11 cellular contexts compared by ENCODE assay signal in genomic region chr15:74265046-74265639, GRCh38. TPM values are rescaled to one million over a fixed set of nuclear protein-coding genes. Genes with fewer than 3 reads are reported as not detected.
A peak's percentile ranks its signal among the peaks of the same experiment; 100 is the strongest.
DNase-seq lines count a peak whose midpoint lies in the region; ATAC-seq and TF ChIP-seq lines count a peak whose summit lies in the region.
"Had no signal": no experiment of that assay in that cellular context is flagged by ENCODE, and none has a peak within 500 bp of the region (broad histone marks: within the 10 kb centered on the region; RNA-seq: fewer than 3 reads in every experiment).

No MANE protein-coding gene starts in this region.

- peaks cover 17% of the 10 kb centered on the region for H3K4me1 Mint-ChIP-seq in WTC11
- H3K4me1 Mint-ChIP-seq in glutamatergic neuron (ENCODE audit: low read depth, unreplicated experiment): peaks cover 15% of the 10 kb centered on the region
- H3K4me1 Mint-ChIP-seq in HFFc6 (ENCODE audit: low read depth): no peaks in the 10 kb centered on the region

- peaks cover 4% of the 10 kb centered on the region; the same call in 1 of the 2 replicates for H3K27me3 Mint-ChIP-seq in WTC11 (ENCODE audit: low read depth)
- H3K27me3 Mint-ChIP-seq in glutamatergic neuron (ENCODE audit: unreplicated experiment): peaks cover 9% of the 10 kb centered on the region
- H3K27me3 Mint-ChIP-seq in HFFc6 (ENCODE audit: insufficient read depth): peaks cover 56% of the 10 kb centered on the region

- POLR2A ChIA-PET in WTC11 (lab: Charles Lee): interaction anchor here (0.9 to 1.1 kb wide), 2 partner anchors 26 to 56 kb away, joined by 3 to 4 read pairs; no protein-coding TSS in a partner anchor

- CTCF ChIA-PET in WTC11 (lab: Charles Lee): interaction anchor here (1.2 to 3.8 kb wide), 14 partner anchors 10 to 211 kb away, joined by 4 to 41 read pairs (median 6); partner anchors contain the start of gene STRA6

- peak; percentile 65 for ATAC-seq in WTC11

- TF ChIP-seq CTCF in AG10803 (conservative IDR thresholded peaks at IDR 0.05; ENCODE audit: low read length) (no peak), GM20000 (IDR thresholded peaks at IDR 0.05; ENCODE audit: extremely low read depth, missing control alignments) (no peak), WTC11 (IDR thresholded peaks at IDR 0.05) (no peak), glutamatergic neuron (IDR thresholded peaks at IDR 0.05; ENCODE audit: partially characterized antibody, unreplicated experiment) (no peak), HFFc6 (IDR thresholded peaks at IDR 0.05) (no peak)

- H3K36me3 Mint-ChIP-seq in WTC11 (no peaks in the 10 kb centered on the region), glutamatergic neuron (ENCODE audit: unreplicated experiment) (peaks cover 4% of the 10 kb centered on the region), HFFc6 (ENCODE audit: low read depth) (no peaks in the 10 kb centered on the region)

- no peak overlapping the region for H3K4me3 Mint-ChIP-seq in WTC11
- H3K4me3 Mint-ChIP-seq in glutamatergic neuron (ENCODE audit: unreplicated experiment): peak overlapping the region; percentile 72
- no peak overlapping the region for H3K4me3 Mint-ChIP-seq in HFFc6

- H3K9me3 Mint-ChIP-seq in WTC11: no peaks in the 10 kb centered on the region
- peaks cover 9% of the 10 kb centered on the region for H3K9me3 Mint-ChIP-seq in glutamatergic neuron (ENCODE audit: unreplicated experiment)
- no peaks in the 10 kb centered on the region for H3K9me3 Mint-ChIP-seq in HFFc6

- DNase-seq in AG10803 (ENCODE audit: low read depth) (peak; percentile 7), GM20000 (ENCODE audit: low spot score) (peak; percentile 39), WTC11 (ENCODE audit: low spot score) (peak; percentile 86), glutamatergic neuron (no peak), NCI-H1694 treated with DMSO at 0.1 percent for 48 hours (lab: John Stamatoyannopoulos, UW) (no peak), SW 1271 (lab: John Stamatoyannopoulos, UW) (no peak), HFFc6 (no peak), SIG-M5 treated with dmso at 0.1 percent for 504 hours (lab: John Stamatoyannopoulos, UW; ENCODE audit: unreplicated experiment) (no peak)
- DNase-seq: activated CD4-positive, CD25-positive, alpha-beta regulatory T cell; NCI-H69; pancreas had no signal

- H3K27ac Mint-ChIP-seq in WTC11 (no peak overlapping the region), glutamatergic neuron (ENCODE audit: unreplicated experiment) (no peak overlapping the region), HFFc6 (no peak overlapping the region)

- H3K4me3 ChIP-seq in AG10803 (ENCODE audit: low read length): no peak overlapping the region
- H3K4me3 ChIP-seq: pancreas had no signal

TF ChIP-seq in WTC11, 78 proteins besides CTCF, POLR2A, EP300 and RAD21 (continues in another document):
- peak; percentile 86; the same call in 1 of the 2 replicates for TF ChIP-seq FOXP4 (CRISPR knock-in tag; IDR thresholded peaks at IDR 0.05)
- no peak for TF ChIP-seq RORB (CRISPR knock-in tag; IDR thresholded peaks at IDR 0.05)
- TF ChIP-seq FOXP1 (CRISPR knock-in tag; IDR thresholded peaks at IDR 0.05; ENCODE audit: borderline replicate concordance): peak; percentile 73
- TF ChIP-seq TEAD1 (CRISPR knock-in tag; IDR thresholded peaks at IDR 0.05): peak; percentile 86
- no peak for TF ChIP-seq GRHL2 (CRISPR knock-in tag; IDR thresholded peaks at IDR 0.05; ENCODE audit: insufficient replicate concordance, severe bottlenecking)
- TF ChIP-seq FOXK1 (CRISPR knock-in tag; IDR thresholded peaks at IDR 0.05): peak; percentile 88
- TF ChIP-seq, protein P1, sequence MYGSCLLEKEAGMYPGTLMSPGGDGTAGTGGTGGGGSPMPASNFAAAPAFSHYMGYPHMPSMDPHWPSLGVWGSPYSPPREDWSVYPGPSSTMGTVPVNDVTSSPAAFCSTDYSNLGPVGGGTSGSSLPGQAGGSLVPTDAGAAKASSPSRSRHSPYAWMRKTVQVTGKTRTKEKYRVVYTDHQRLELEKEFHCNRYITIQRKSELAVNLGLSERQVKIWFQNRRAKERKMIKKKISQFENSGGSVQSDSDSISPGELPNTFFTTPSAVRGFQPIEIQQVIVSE (CRISPR knock-in tag; IDR thresholded peaks at IDR 0.05; ENCODE audit: borderline replicate concordance): no peak
- TF ChIP-seq TEAD4 (CRISPR knock-in tag; IDR thresholded peaks at IDR 0.05): peak; percentile 74; the same call in 1 of the 2 replicates
- peak; percentile 63; the same call in 1 of the 2 replicates for TF ChIP-seq CREM (CRISPR knock-in tag; IDR thresholded peaks at IDR 0.05)
- TF ChIP-seq, protein P2, sequence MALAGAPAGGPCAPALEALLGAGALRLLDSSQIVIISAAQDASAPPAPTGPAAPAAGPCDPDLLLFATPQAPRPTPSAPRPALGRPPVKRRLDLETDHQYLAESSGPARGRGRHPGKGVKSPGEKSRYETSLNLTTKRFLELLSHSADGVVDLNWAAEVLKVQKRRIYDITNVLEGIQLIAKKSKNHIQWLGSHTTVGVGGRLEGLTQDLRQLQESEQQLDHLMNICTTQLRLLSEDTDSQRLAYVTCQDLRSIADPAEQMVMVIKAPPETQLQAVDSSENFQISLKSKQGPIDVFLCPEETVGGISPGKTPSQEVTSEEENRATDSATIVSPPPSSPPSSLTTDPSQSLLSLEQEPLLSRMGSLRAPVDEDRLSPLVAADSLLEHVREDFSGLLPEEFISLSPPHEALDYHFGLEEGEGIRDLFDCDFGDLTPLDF (CRISPR knock-in tag; IDR thresholded peaks at IDR 0.05): peak; percentile 35; the same call in 1 of the 2 replicates
- 0 out of 2 replicates have a peak, but pooled peaks have one; percentile 50 for TF ChIP-seq TP53 (CRISPR knock-in tag; IDR thresholded peaks at IDR 0.05)
- TF ChIP-seq CBFB (CRISPR knock-in tag; IDR thresholded peaks at IDR 0.05; ENCODE audit: low read depth): no peak
- peak; percentile 94; the same call in 1 of the 2 replicates for TF ChIP-seq SMAD3 (CRISPR knock-in tag; IDR thresholded peaks at IDR 0.05; ENCODE audit: borderline replicate concordance)
- TF ChIP-seq SP1 (CRISPR knock-in tag; conservative IDR thresholded peaks at IDR 0.05): peak; percentile 58; the same call in 1 of the 2 replicates
- no peak for TF ChIP-seq ZNF423 (CRISPR knock-in tag; IDR thresholded peaks at IDR 0.05)
- TF ChIP-seq NFYB (CRISPR knock-in tag; conservative IDR thresholded peaks at IDR 0.05; ENCODE audit: low read depth): peak; percentile 19; the same call in 1 of the 2 replicates
- peak; percentile 68; the same call in 1 of the 2 replicates for TF ChIP-seq IRF1 (CRISPR knock-in tag; IDR thresholded peaks at IDR 0.05)
- peak; percentile 69; the same call in 1 of the 2 replicates for TF ChIP-seq ZNF281 (CRISPR knock-in tag; IDR thresholded peaks at IDR 0.05)

RNA-seq across cellular contexts. Expression of gene CCDC33, which starts 29.0 kb away (rescaled TPM):
- total RNA-seq in WTC11 (2021) (5.6 to 10.6 TPM (median 6.1 TPM) in 3 replicates), glutamatergic neuron (ENCODE audit: unreplicated experiment) (0.49 TPM)
- total RNA-seq in HFFc6 (2021; fragmentation: NEBNext Ultra II Directional; extraction: Animal tissue kit (Norgen Biotek cat#: 25700)): under 1 TPM in 1 of 6 experiments, not detected in 5; 0.30 TPM
- total RNA-seq: pancreas had no signal

Comparison
In these comparisons a context has a peak if more than half of its experiments do, and no peak if none do; other contexts are left out.
1. DNase-seq: peak in AG10803 (single experiment), GM20000 (single experiment) and WTC11 (single experiment); none in glutamatergic neuron (single experiment), NCI-H1694 treated with DMSO at 0.1 percent for 48 hours (single experiment), SW 1271 (0 of 2), HFFc6 (single experiment) and SIG-M5 treated with dmso at 0.1 percent for 504 hours (single experiment).